In the genomic region with DNA sequence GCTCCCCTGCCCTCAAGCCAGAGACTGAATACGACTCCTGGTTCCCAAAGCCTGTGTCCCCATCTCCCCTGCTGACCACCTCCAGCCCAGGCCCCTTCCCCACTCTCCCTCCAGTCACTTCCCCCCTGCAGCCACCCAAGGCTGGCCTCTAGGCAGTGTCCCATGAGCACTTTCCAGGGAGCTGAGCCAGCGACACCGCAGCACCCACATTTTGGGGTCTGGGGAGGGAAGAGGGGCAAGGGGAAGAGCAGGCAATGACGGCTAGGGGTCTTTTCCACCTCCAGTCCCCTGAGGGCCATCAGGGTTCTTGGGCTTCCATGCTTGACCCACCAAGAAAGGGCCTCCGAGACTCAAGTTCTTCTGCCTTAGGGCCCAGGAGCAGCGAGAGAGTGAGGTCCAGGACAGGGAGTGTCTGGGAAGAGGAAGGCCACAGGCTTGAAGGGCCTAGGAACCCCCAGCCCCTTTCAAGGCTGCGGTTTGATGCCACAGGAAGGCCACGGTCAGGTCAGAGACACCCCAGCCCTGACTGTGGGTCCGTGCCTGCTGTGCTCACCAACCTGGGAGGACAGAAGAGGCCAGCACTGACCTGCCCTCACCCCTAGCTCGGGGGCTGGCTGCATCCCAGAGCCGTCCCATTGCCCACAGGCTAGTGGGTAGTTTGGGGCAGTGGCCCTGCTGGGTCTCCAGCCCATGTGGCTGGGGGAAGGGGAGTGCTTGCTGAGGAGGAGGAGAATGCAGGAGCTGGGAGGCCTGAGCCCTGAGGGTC, we compare ENCODE assay signal across 17 cellular contexts. TPM values are rescaled to one million over a fixed set of nuclear protein-coding genes. Genes with fewer than 3 reads are reported as not detected.
DNase-seq lines count a peak whose midpoint lies in the region; FAIRE-seq and TF ChIP-seq lines count a peak whose summit lies in the region.
"Had no signal": no experiment of that assay in that cellular context is flagged by ENCODE, and none has a peak within 500 bp of the region (broad histone marks: within the 10 kb centered on the region; RNA-seq: fewer than 3 reads in every experiment).

No MANE protein-coding gene starts in this region.

- no peaks in the 10 kb centered on the region for H3K79me1 ChIP-seq in mesenchymal stem cell (replicated peaks; ENCODE audit: low read length, poor library complexity, severe bottlenecking)

- H3K27me3 Mint-ChIP-seq in activated naive CD4-positive, alpha-beta T cell treated with anti-CD3 and anti-CD28 coated beads for 36 hours (ENCODE audit: low read depth), result no peaks in the 10 kb centered on the region
- H3K27me3 Mint-ChIP-seq: activated CD4-positive, alpha-beta T cell treated with anti-CD3 and anti-CD28 coated beads, Interleukin-2, amount 10 ng/mL, durations not matched to agents 7 days and 5 days had no signal

- no peak overlapping the region for H3K4me2 ChIP-seq in mesenchymal stem cell (ENCODE audit: low read length, poor library complexity, severe bottlenecking)
- H3K4me2 ChIP-seq: hepatocyte had no signal

- DNase-seq in activated naive CD4-positive, alpha-beta T cell treated with anti-CD3 and anti-CD28 coated beads for 36 hours, result peak; percentile 2
- no peak for DNase-seq in activated naive CD4-positive, alpha-beta T cell (lab: John Stamatoyannopoulos, UW)
- DNase-seq in activated naive CD4-positive, alpha-beta T cell treated with anti-CD3 and anti-CD28 coated beads, Interleukin-2, amount 50 U/mL, for 16 hours, result peak; percentile 7
- DNase-seq in mesenchymal stem cell (no peak), stomach (peak; percentile 24), GM12892 (ENCODE audit: insufficient read length) (no peak), KG1 (lab: John Stamatoyannopoulos, UW) (no peak), DMS114 treated with DMSO at 0.1 percent for 48 hours (lab: John Stamatoyannopoulos, UW; ENCODE audit: unreplicated experiment) (no peak)
- DNase-seq: ACHN; activated CD4-positive, alpha-beta T cell treated with anti-CD3 and anti-CD28 coated beads, Interleukin-2, amount 10 ng/mL, durations not matched to agents 7 days and 5 days; COR-L47; NCI-H1092 treated with DMSO at 0.1 percent for 48 hours; OCI-M1 had no signal

- H3K4me3 Mint-ChIP-seq in activated naive CD4-positive, alpha-beta T cell treated with anti-CD3 and anti-CD28 coated beads for 36 hours, result no peak overlapping the region
- H3K4me3 Mint-ChIP-seq: activated CD4-positive, alpha-beta T cell treated with anti-CD3 and anti-CD28 coated beads, Interleukin-2, amount 10 ng/mL, durations not matched to agents 7 days and 5 days had no signal

- H3K27ac ChIP-seq in mesenchymal stem cell (ENCODE audit: low read length, poor library complexity, severe bottlenecking), result no peak overlapping the region
- H3K27ac ChIP-seq in stomach, result no peak overlapping the region
- H3K27ac ChIP-seq: esophagus muscularis mucosa, hepatocyte, transverse colon had no signal

- no peak overlapping the region for H3K18ac ChIP-seq in mesenchymal stem cell (ENCODE audit: low read depth in 1 of 2, low read length in 2 of 2)

- no peak overlapping the region for H3K14ac ChIP-seq in mesenchymal stem cell (ENCODE audit: low read length in 2 of 2)

- TF ChIP-seq CTCF in stomach (IDR thresholded peaks at IDR 0.05), result no peak

- H3K36me3 Mint-ChIP-seq in activated naive CD4-positive, alpha-beta T cell treated with anti-CD3 and anti-CD28 coated beads for 36 hours (ENCODE audit: low read depth), result no peaks in the 10 kb centered on the region

- H3K9me3 ChIP-seq in mesenchymal stem cell (ENCODE audit: control insufficient read depth, low read length) (no peaks in the 10 kb centered on the region), stomach (no peaks in the 10 kb centered on the region)
- H3K9me3 ChIP-seq: esophagus muscularis mucosa, transverse colon had no signal

- TF ChIP-seq POLR2A in stomach (IDR thresholded peaks at IDR 0.05), result no peak
- TF ChIP-seq POLR2A in GM12892 (IDR thresholded peaks at IDR 0.05; ENCODE audit: low read depth, low read length), result no peak

- peak overlapping the region; percentile 25 for H2AK5ac ChIP-seq in mesenchymal stem cell (ENCODE audit: low read length, severe bottlenecking)

- 85% methylated on average over 11 of the region's 11 CpGs for WGBS in mesenchymal stem cell
- 81 to 90% (median 85%) methylated on average over 9 to 11 of the region's 11 CpGs for WGBS in stomach, 5 donors

- H3K9me3 Mint-ChIP-seq in activated naive CD4-positive, alpha-beta T cell treated with anti-CD3 and anti-CD28 coated beads for 36 hours, result no peaks in the 10 kb centered on the region
- H3K9me3 Mint-ChIP-seq: activated CD4-positive, alpha-beta T cell treated with anti-CD3 and anti-CD28 coated beads, Interleukin-2, amount 10 ng/mL, durations not matched to agents 7 days and 5 days had no signal

- no peak overlapping the region for H2BK5ac ChIP-seq in mesenchymal stem cell (ENCODE audit: low read depth, low read length, poor library complexity, severe bottlenecking)

- CTCF ChIA-PET in activated naive CD4-positive, alpha-beta T cell treated with anti-CD3 and anti-CD28 coated beads for 36 hours (lab: Charles Lee), result interaction anchor here (0.6 kb wide), 1 partner anchor 58 kb away, joined by 3 read pairs; no protein-coding TSS in a partner anchor

- H4K91ac ChIP-seq in mesenchymal stem cell (ENCODE audit: low read length), result no peak overlapping the region

- H2BK15ac ChIP-seq in mesenchymal stem cell (ENCODE audit: low read depth, poor library complexity, severe bottlenecking), result no peak overlapping the region

- peaks cover 57% of the 10 kb centered on the region for H3K4me1 ChIP-seq in mesenchymal stem cell (ENCODE audit: control insufficient read depth, insufficient read depth, low read depth, low read length)
- no peaks in the 10 kb centered on the region for H3K4me1 ChIP-seq in stomach
- H3K4me1 ChIP-seq: transverse colon had no signal

- no peak overlapping the region for H3K27ac Mint-ChIP-seq in activated naive CD4-positive, alpha-beta T cell treated with anti-CD3 and anti-CD28 coated beads for 36 hours
- H3K27ac Mint-ChIP-seq: activated CD4-positive, alpha-beta T cell treated with anti-CD3 and anti-CD28 coated beads, Interleukin-2, amount 10 ng/mL, durations not matched to agents 7 days and 5 days had no signal

- peaks cover 0 to 37% of the 10 kb centered on the region in 2 experiments for H3K27me3 ChIP-seq in mesenchymal stem cell (ENCODE audit: control insufficient read depth in 1 of 2, insufficient read depth in 1 of 2, low read length in 2 of 2)
- H3K27me3 ChIP-seq in stomach, result no peaks in the 10 kb centered on the region
- H3K27me3 ChIP-seq: esophagus muscularis mucosa, hepatocyte, transverse colon had no signal

- H3K23ac ChIP-seq in mesenchymal stem cell (ENCODE audit: low read length in 2 of 2), result no peak overlapping the region

- no peak overlapping the region for H3K9ac ChIP-seq in mesenchymal stem cell (ENCODE audit: low read length)

- H3K36me3 ChIP-seq in mesenchymal stem cell (ENCODE audit: control insufficient read depth in 1 of 2, insufficient read depth in 2 of 2, low read depth in 1 of 2, low read length in 2 of 2) (no peaks in the 10 kb centered on the region), stomach (no peaks in the 10 kb centered on the region)
- H3K36me3 ChIP-seq: esophagus muscularis mucosa, transverse colon had no signal

- no peak for FAIRE-seq in GM12892 (lab: Jason Lieb, UNC)

- H2BK12ac ChIP-seq in mesenchymal stem cell (ENCODE audit: low read length in 2 of 2), result no peak overlapping the region

- H3K4me3 ChIP-seq in mesenchymal stem cell (ENCODE audit: insufficient read depth in 1 of 2, low read depth in 1 of 2, low read length in 2 of 2) (no peak overlapping the region), stomach (no peak overlapping the region)
- H3K4me3 ChIP-seq: esophagus muscularis mucosa, hepatocyte, lung, transverse colon had no signal

- no peak for TF ChIP-seq EP300 in stomach (IDR thresholded peaks at IDR 0.05)

- H3K4ac ChIP-seq in mesenchymal stem cell (ENCODE audit: low read depth in 1 of 2, low read length in 2 of 2), result no peak overlapping the region

- H2BK120ac ChIP-seq in mesenchymal stem cell (ENCODE audit: low read depth, low read length), result no peak overlapping the region

- H4K8ac ChIP-seq in mesenchymal stem cell (ENCODE audit: low read length), result no peak overlapping the region

- H3K4me1 Mint-ChIP-seq in activated naive CD4-positive, alpha-beta T cell treated with anti-CD3 and anti-CD28 coated beads for 36 hours (ENCODE audit: low read depth), result peaks cover 2% of the 10 kb centered on the region

- intact Hi-C loops in activated naive CD4-positive, alpha-beta T cell treated with anti-CD3 and anti-CD28 coated beads for 36 hours (cut with micrococcal nuclease), result no loop called here
- intact Hi-C loops in stomach (cut with DNase I; ENCODE audit: low total_unique reads), result no loop called here

- H2AFZ ChIP-seq in mesenchymal stem cell (ENCODE audit: low read depth, low read length), result no peak overlapping the region

RNA-seq across cellular contexts. Expression of a gene that starts 54.6 kb away (rescaled TPM):
- not detected for total RNA-seq in activated naive CD4-positive, alpha-beta T cell treated with anti-CD3 and anti-CD28 coated beads for 36 hours
- polyA plus RNA-seq in mesenchymal stem cell (2013, experiment 1 of 2), result 0.12 TPM
- polyA plus RNA-seq in mesenchymal stem cell (2013, experiment 2 of 2), result 0.12 TPM
- total RNA-seq in stomach, result 10 to 100 TPM in 1 of 5 donors, 1 to 10 TPM in 4; 1.7 to 22.2 (median 4.3) TPM
- polyA plus RNA-seq in stomach, result 1 to 10 TPM; 1.1 to 2.0 (median 1.1) TPM
- polyA plus RNA-seq in GM12892 (2012; ENCODE audit: missing spikeins), result not detected

Comparison
In these comparisons a context has a peak if more than half of its experiments do, and no peak if none do; other contexts are left out.
1. DNase-seq: peak in activated naive CD4-positive, alpha-beta T cell treated with anti-CD3 and anti-CD28 coated beads for 36 hours (single experiment), activated naive CD4-positive, alpha-beta T cell treated with anti-CD3 and anti-CD28 coated beads, Interleukin-2, amount 50 U/mL, for 16 hours (single experiment) and stomach (single experiment); none in activated naive CD4-positive, alpha-beta T cell (0 of 4), mesenchymal stem cell (single experiment), GM12892 (single experiment), KG1 (single experiment) and DMS114 treated with DMSO at 0.1 percent for 48 hours (single experiment).